ENCODE assay signal across 17 cellular contexts in the genomic region with DNA sequence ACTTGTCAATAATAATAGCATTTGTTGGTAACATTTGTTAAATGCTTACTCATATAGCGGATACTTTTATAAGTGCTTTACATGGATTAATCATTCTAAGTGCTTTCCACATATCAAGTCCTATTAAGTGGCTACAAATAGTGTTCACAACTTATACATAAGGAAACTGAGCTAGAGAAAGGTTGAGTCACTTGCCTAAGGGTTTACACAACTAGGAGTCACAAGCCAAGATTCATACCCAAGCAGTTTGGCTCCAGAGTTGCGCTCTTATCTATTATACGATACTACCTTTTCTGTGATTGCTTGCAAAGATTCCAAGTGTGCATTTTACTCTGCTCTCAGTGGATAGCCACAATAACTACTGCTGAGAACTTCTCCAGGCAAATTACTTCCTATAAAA.
"Had no signal": no experiment of that assay in that cellular context is flagged by ENCODE, and none has a peak within 500 bp of the region (broad histone marks: within the 10 kb centered on the region; RNA-seq: fewer than 3 reads in every experiment).

No MANE protein-coding gene starts in this region.

- H3K4me1 Mint-ChIP-seq: activated CD4-positive, alpha-beta memory T cell treated with anti-CD3 and anti-CD28 coated beads, Interleukin-2, amount 10 ng/mL, durations not matched to agents 7 days and 5 days; activated naive CD4-positive, alpha-beta T cell treated with anti-CD3 and anti-CD28 coated beads, Interleukin-2, amount 10 ng/mL, durations not matched to agents 7 days and 5 days; mesothelial cell of epicardium; naive thymus-derived CD8-positive, alpha-beta T cell; T-helper 17 cell had no signal

- H3K4me3 ChIP-seq: thoracic aorta had no signal

- ATAC-seq: left colon; naive thymus-derived CD8-positive, alpha-beta T cell; T-helper 17 cell had no signal

- H3K27ac Mint-ChIP-seq: activated CD4-positive, alpha-beta memory T cell treated with anti-CD3 and anti-CD28 coated beads, Interleukin-2, amount 10 ng/mL, durations not matched to agents 7 days and 5 days; activated naive CD4-positive, alpha-beta T cell treated with anti-CD3 and anti-CD28 coated beads, Interleukin-2, amount 10 ng/mL, durations not matched to agents 7 days and 5 days; dendritic cell treated with granulocyte-macrophage colony-stimulating factor and Interleukin-4, amounts not matched to agents 40 ng/mL and 50 ng/mL, for 4 days; mesothelial cell of epicardium; naive thymus-derived CD8-positive, alpha-beta T cell; progenitor cell of endocrine pancreas; T-helper 17 cell; type B pancreatic cell had no signal

- H3K4me3 Mint-ChIP-seq: activated CD4-positive, alpha-beta memory T cell treated with anti-CD3 and anti-CD28 coated beads, Interleukin-2, amount 10 ng/mL, durations not matched to agents 7 days and 5 days; activated naive CD4-positive, alpha-beta T cell treated with anti-CD3 and anti-CD28 coated beads, Interleukin-2, amount 10 ng/mL, durations not matched to agents 7 days and 5 days; dendritic cell treated with granulocyte-macrophage colony-stimulating factor and Interleukin-4, amounts not matched to agents 40 ng/mL and 50 ng/mL, for 4 days; mesothelial cell of epicardium; naive thymus-derived CD8-positive, alpha-beta T cell; T-helper 17 cell; type B pancreatic cell had no signal

- H3K9me3 Mint-ChIP-seq: activated CD4-positive, alpha-beta memory T cell treated with anti-CD3 and anti-CD28 coated beads, Interleukin-2, amount 10 ng/mL, durations not matched to agents 7 days and 5 days; activated naive CD4-positive, alpha-beta T cell treated with anti-CD3 and anti-CD28 coated beads, Interleukin-2, amount 10 ng/mL, durations not matched to agents 7 days and 5 days; dendritic cell treated with granulocyte-macrophage colony-stimulating factor and Interleukin-4, amounts not matched to agents 40 ng/mL and 50 ng/mL, for 4 days; mesothelial cell of epicardium; type B pancreatic cell had no signal

- H3K27me3 Mint-ChIP-seq: activated naive CD4-positive, alpha-beta T cell treated with anti-CD3 and anti-CD28 coated beads, Interleukin-2, amount 10 ng/mL, durations not matched to agents 7 days and 5 days; dendritic cell treated with granulocyte-macrophage colony-stimulating factor and Interleukin-4, amounts not matched to agents 40 ng/mL and 50 ng/mL, for 4 days; type B pancreatic cell had no signal

- H3K36me3 ChIP-seq: thoracic aorta had no signal

- H3K9me3 ChIP-seq: thoracic aorta had no signal

- DNase-seq: activated CD4-positive, alpha-beta memory T cell treated with anti-CD3 and anti-CD28 coated beads, Interleukin-2, amount 10 ng/mL, durations not matched to agents 7 days and 5 days; activated CD4-positive, alpha-beta T cell treated with anti-CD3 and anti-CD28 coated beads for 48 hours; activated effector memory CD4-positive, alpha-beta T cell treated with anti-CD3 and anti-CD28 coated beads, Interleukin-2, amount 50 U/mL, for 16 hours; activated naive CD4-positive, alpha-beta T cell treated with anti-CD3 and anti-CD28 coated beads, Interleukin-2, amount 10 ng/mL, durations not matched to agents 7 days and 5 days; effector CD4-positive, alpha-beta T cell; hypothalamus; left colon; naive thymus-derived CD8-positive, alpha-beta T cell; stimulated activated CD4-positive, alpha-beta T cell treated with anti-CD3 and anti-CD28 coated beads, Interleukin-2, amount 100 ng/mL, for 48 hours; stimulated activated naive CD4-positive, alpha-beta T cell; SW 1271; T-helper 17 cell had no signal

- H3K27ac ChIP-seq: thoracic aorta had no signal

- H3K36me3 Mint-ChIP-seq: activated naive CD4-positive, alpha-beta T cell treated with anti-CD3 and anti-CD28 coated beads, Interleukin-2, amount 10 ng/mL, durations not matched to agents 7 days and 5 days; mesothelial cell of epicardium; naive thymus-derived CD8-positive, alpha-beta T cell; type B pancreatic cell had no signal
